ENCODE assay signal across 8 cellular contexts in the genomic region with DNA sequence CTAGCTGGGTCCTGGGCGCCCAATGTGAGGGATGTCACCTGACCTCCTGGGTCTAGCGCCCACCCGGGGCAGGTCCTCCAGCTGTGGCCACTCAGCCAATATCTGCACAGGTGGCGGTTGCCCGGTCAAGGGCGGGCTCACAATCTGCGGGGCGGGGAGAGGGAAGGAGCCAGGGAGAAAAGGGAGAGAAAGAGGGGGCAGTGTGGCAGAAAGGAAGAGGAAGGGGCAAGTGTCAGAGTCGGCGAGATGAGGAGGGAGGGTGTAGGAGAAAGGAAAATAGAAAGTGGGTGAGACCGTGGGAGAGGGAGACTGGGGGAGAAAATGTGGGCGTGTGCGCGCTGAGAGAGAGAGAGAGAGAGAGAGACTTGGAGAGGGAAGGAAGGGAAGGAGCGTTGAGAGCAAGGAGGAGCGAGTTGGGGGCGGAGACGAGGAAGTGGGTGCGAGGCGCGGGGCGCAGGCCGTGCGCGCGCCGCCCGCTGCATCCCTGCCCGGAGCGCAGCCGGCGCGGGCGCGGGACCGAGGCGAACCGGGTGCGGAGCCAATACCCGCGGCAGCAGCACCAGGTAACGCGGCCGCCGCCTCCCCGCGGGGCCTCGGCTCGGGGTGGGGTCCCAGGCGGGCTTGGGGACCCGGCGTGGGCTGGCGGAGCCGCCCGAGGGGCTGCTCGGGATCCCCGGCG. TPM values are rescaled to one million over a fixed set of nuclear protein-coding genes. Genes with fewer than 3 reads are reported as not detected.
DNase-seq lines count a peak whose midpoint lies in the region; ATAC-seq and TF ChIP-seq lines count a peak whose summit lies in the region.

A gene with protein sequence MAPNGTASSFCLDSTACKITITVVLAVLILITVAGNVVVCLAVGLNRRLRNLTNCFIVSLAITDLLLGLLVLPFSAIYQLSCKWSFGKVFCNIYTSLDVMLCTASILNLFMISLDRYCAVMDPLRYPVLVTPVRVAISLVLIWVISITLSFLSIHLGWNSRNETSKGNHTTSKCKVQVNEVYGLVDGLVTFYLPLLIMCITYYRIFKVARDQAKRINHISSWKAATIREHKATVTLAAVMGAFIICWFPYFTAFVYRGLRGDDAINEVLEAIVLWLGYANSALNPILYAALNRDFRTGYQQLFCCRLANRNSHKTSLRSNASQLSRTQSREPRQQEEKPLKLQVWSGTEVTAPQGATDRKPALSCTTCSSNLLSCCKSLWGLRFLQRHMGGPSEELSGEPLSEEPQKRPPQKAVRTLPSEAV (plus strand): TSS at position 479 of the 679 bp plus-strand sequence. CDS start 25,163 bp downstream, outside the sequence.

- CTCF ChIA-PET in activated B cell treated with CpG ODN at 0.5 μM for 24 hours (lab: Charles Lee), result no interaction called here

- no peak for TF ChIP-seq CTCF in activated B cell treated with CpG ODN at 0.5 μM for 24 hours (IDR thresholded peaks at IDR 0.05)

- peaks cover 88% of the 10 kb centered on the region for H3K4me1 ChIP-seq in mononuclear cell (ENCODE audit: insufficient read depth, low read length)
- H3K4me1 ChIP-seq in stomach smooth muscle (ENCODE audit: control insufficient read depth, insufficient read depth, low read length), result peaks cover 9% of the 10 kb centered on the region

- H3K4me3 Mint-ChIP-seq in activated B cell treated with CpG ODN at 0.5 μM for 24 hours, result peak within 1 kb of the TSS; percentile 64
- peak within 1 kb of the TSS; percentile 99 for H3K4me3 Mint-ChIP-seq in dendritic cell treated with granulocyte-macrophage colony-stimulating factor and Interleukin-4, amounts not matched to agents 40 ng/mL and 50 ng/mL, for 4 days

- peaks cover 63% of the 10 kb centered on the region for H3K27me3 Mint-ChIP-seq in activated B cell treated with CpG ODN at 0.5 μM for 24 hours
- H3K27me3 Mint-ChIP-seq in dendritic cell treated with granulocyte-macrophage colony-stimulating factor and Interleukin-4, amounts not matched to agents 40 ng/mL and 50 ng/mL, for 4 days, result no peaks in the 10 kb centered on the region

- H3K4me3 ChIP-seq in mononuclear cell (ENCODE audit: low read length) (peak within 1 kb of the TSS; percentile 90), stomach smooth muscle (ENCODE audit: low read length in 2 of 2) (peak within 1 kb of the TSS; percentile 32 to 64)

- H3K9me3 ChIP-seq in mononuclear cell (ENCODE audit: low read depth, low read length) (no peaks in the 10 kb centered on the region), stomach smooth muscle (ENCODE audit: control insufficient read depth in 2 of 2, low read length in 2 of 2) (no peaks in the 10 kb centered on the region)

- POLR2A ChIA-PET in activated B cell treated with CpG ODN at 0.5 μM for 24 hours (lab: Charles Lee), result no interaction called here

- peak; percentile 80 to 82 for DNase-seq in Kasumi-1 (lab: John Stamatoyannopoulos, UW)
- DNase-seq in activated B cell treated with CpG ODN at 0.5 μM for 24 hours, result no peak
- no peak for DNase-seq in effector CD4-positive, alpha-beta T cell
- no peak for DNase-seq in COLO829 (ENCODE audit: low spot score)

- H3K36me3 ChIP-seq in stomach smooth muscle (ENCODE audit: control insufficient read depth in 2 of 2, insufficient read depth in 2 of 2, low read length in 2 of 2), result no peaks in the 10 kb centered on the region

- H3K4me1 Mint-ChIP-seq in activated B cell treated with CpG ODN at 0.5 μM for 24 hours, result peaks cover 19% of the 10 kb centered on the region
- peaks cover 85% of the 10 kb centered on the region for H3K4me1 Mint-ChIP-seq in dendritic cell treated with granulocyte-macrophage colony-stimulating factor and Interleukin-4, amounts not matched to agents 40 ng/mL and 50 ng/mL, for 4 days (ENCODE audit: low read depth)

- ATAC-seq in activated B cell treated with CpG ODN at 0.5 μM for 24 hours (ENCODE audit: low read depth), result no peak
- no peak for ATAC-seq in GM18858 (IDR thresholded peaks at IDR 0.05; ENCODE audit: unreplicated experiment)

- H3K9me3 Mint-ChIP-seq in activated B cell treated with CpG ODN at 0.5 μM for 24 hours, result no peaks in the 10 kb centered on the region
- H3K9me3 Mint-ChIP-seq in dendritic cell treated with granulocyte-macrophage colony-stimulating factor and Interleukin-4, amounts not matched to agents 40 ng/mL and 50 ng/mL, for 4 days, result no peaks in the 10 kb centered on the region

- H3K27me3 ChIP-seq in mononuclear cell (ENCODE audit: insufficient read depth, low read length), result no peaks in the 10 kb centered on the region
- H3K27me3 ChIP-seq in stomach smooth muscle (ENCODE audit: control insufficient read depth in 1 of 2, insufficient read depth in 2 of 2, low read length in 2 of 2), result peaks cover 16 to 28% of the 10 kb centered on the region in 2 donors

- peak within 1 kb of the TSS; percentile 4 for H3K27ac Mint-ChIP-seq in activated B cell treated with CpG ODN at 0.5 μM for 24 hours
- H3K27ac Mint-ChIP-seq in dendritic cell treated with granulocyte-macrophage colony-stimulating factor and Interleukin-4, amounts not matched to agents 40 ng/mL and 50 ng/mL, for 4 days, result peak within 1 kb of the TSS; percentile 87

- H3K27ac ChIP-seq in stomach smooth muscle (ENCODE audit: low read length), result no peak within 1 kb of the TSS

- no peaks in the 10 kb centered on the region for H3K36me3 Mint-ChIP-seq in activated B cell treated with CpG ODN at 0.5 μM for 24 hours (ENCODE audit: low read depth)
- H3K36me3 Mint-ChIP-seq in dendritic cell treated with granulocyte-macrophage colony-stimulating factor and Interleukin-4, amounts not matched to agents 40 ng/mL and 50 ng/mL, for 4 days (ENCODE audit: low read depth), result peaks cover 45% of the 10 kb centered on the region

- H3K9ac ChIP-seq in stomach smooth muscle (ENCODE audit: low read length in 2 of 2), result peak within 1 kb of the TSS in 1 of 2 donors; percentile 27

- intact Hi-C loops in activated B cell treated with CpG ODN at 0.5 μM for 24 hours (cut with micrococcal nuclease), result no loop called here
- intact Hi-C loops in dendritic cell treated with granulocyte-macrophage colony-stimulating factor and Interleukin-4, amounts not matched to agents 40 ng/mL and 50 ng/mL, for 4 days (cut with micrococcal nuclease), result loop anchor here (5.0 to 10.0 kb wide), 2 partner anchors 40 to 63 kb away; no protein-coding TSS in a partner anchor

RNA-seq across cellular contexts. Expression of the gene that starts here (rescaled TPM):
- not detected in 2 replicates for total RNA-seq in activated B cell treated with CpG ODN at 0.5 μM for 24 hours
- 10.6 TPM for total RNA-seq in mononuclear cell

Comparison
In these comparisons a context has a peak if more than half of its experiments do, and no peak if none do; other contexts are left out.
1. RNA of the gene that starts here (total RNA-seq): 10.6 TPM in mononuclear cell (single experiment); not detected in activated B cell treated with CpG ODN at 0.5 μM for 24 hours; every median in the first group is over 10 times any median in the second.
2. DNase-seq: peak in Kasumi-1 (2 of 2); none in activated B cell treated with CpG ODN at 0.5 μM for 24 hours (single experiment), effector CD4-positive, alpha-beta T cell (single experiment) and COLO829 (single experiment).